15 cellular contexts compared by ENCODE assay signal in the genomic region with DNA sequence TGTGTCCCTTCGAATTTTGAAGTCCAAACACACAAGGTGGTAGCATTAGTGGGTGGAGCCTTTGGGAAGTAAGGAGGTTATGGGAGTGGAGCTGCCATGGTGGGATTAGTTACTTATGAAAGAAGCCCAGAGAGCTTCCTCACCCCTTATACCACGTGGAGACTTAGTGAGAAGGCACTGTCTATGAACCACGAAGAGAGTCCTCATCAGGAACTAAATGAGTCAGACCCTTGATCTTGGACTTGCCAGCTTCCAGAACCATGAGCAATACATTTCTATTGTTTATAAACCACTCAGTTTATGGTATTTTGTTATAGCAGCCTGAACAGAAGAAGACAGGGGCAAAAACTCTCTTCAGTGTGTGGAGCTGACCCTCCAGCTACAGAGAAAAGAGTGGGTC.
"Had no signal": no experiment of that assay in that cellular context is flagged by ENCODE, and none has a peak within 500 bp of the region (broad histone marks: within the 10 kb centered on the region; RNA-seq: fewer than 3 reads in every experiment).

No MANE protein-coding gene starts in this region.

- H3K27ac ChIP-seq: esophagus squamous epithelium, parathyroid adenoma, sigmoid colon had no signal

- H3K4me1 ChIP-seq: parathyroid adenoma, sigmoid colon had no signal

- H3K27ac Mint-ChIP-seq: activated CD4-positive, alpha-beta memory T cell treated with anti-CD3 and anti-CD28 coated beads for 36 hours; activated CD4-positive, alpha-beta T cell treated with anti-CD3 and anti-CD28 coated beads for 36 hours; stimulated activated effector memory CD8-positive, alpha-beta T cell treated with anti-CD3 and anti-CD28 coated beads, Interleukin-12 subunit alpha, Interleukin-12 subunit beta, amount 100 ng/mL, for 72 hours; T-helper 2 cell treated with Interferon-gamma antibody and Interleukin-4, amounts not matched to agents 5 μg/mL and 100 μg/mL, for 36 hours; WTC11 had no signal

- H3K36me3 Mint-ChIP-seq: activated CD4-positive, alpha-beta memory T cell treated with anti-CD3 and anti-CD28 coated beads for 36 hours; stimulated activated effector memory CD8-positive, alpha-beta T cell treated with anti-CD3 and anti-CD28 coated beads, Interleukin-12 subunit alpha, Interleukin-12 subunit beta, amount 100 ng/mL, for 72 hours had no signal

- H3K4me3 Mint-ChIP-seq: activated CD4-positive, alpha-beta memory T cell treated with anti-CD3 and anti-CD28 coated beads for 36 hours; activated CD4-positive, alpha-beta T cell treated with anti-CD3 and anti-CD28 coated beads for 36 hours; nephron; stimulated activated effector memory CD8-positive, alpha-beta T cell treated with anti-CD3 and anti-CD28 coated beads, Interleukin-12 subunit alpha, Interleukin-12 subunit beta, amount 100 ng/mL, for 72 hours; T-helper 2 cell treated with Interferon-gamma antibody and Interleukin-4, amounts not matched to agents 5 μg/mL and 100 μg/mL, for 36 hours; WTC11 had no signal

- H3K4me3 ChIP-seq: esophagus squamous epithelium, lung, sigmoid colon had no signal

- H3K4me1 Mint-ChIP-seq: activated CD4-positive, alpha-beta T cell treated with anti-CD3 and anti-CD28 coated beads for 36 hours; stimulated activated effector memory CD8-positive, alpha-beta T cell treated with anti-CD3 and anti-CD28 coated beads, Interleukin-12 subunit alpha, Interleukin-12 subunit beta, amount 100 ng/mL, for 72 hours; WTC11 had no signal

- H3K9me3 Mint-ChIP-seq: T-helper 2 cell treated with Interferon-gamma antibody and Interleukin-4, amounts not matched to agents 5 μg/mL and 100 μg/mL, for 36 hours had no signal

- DNase-seq: activated CD4-positive, alpha-beta memory T cell treated with anti-CD3 and anti-CD28 coated beads for 36 hours; activated CD4-positive, alpha-beta T cell treated with anti-CD3 and anti-CD28 coated beads for 36 hours; activated naive CD4-positive, alpha-beta T cell treated with Interleukin-2 at 50 U/mL for 16 hours; dermis blood vessel endothelial cell; effector memory CD4-positive, alpha-beta T cell; esophagus squamous epithelium; sigmoid colon; stimulated activated CD4-positive, alpha-beta T cell treated with anti-CD3 and anti-CD28 coated beads, Interleukin-4, amount 100 ng/mL, for 24 hours had no signal

- ATAC-seq: activated CD4-positive, alpha-beta T cell treated with anti-CD3 and anti-CD28 coated beads for 36 hours; left lobe of liver; stimulated activated effector memory CD8-positive, alpha-beta T cell treated with anti-CD3 and anti-CD28 coated beads, Interleukin-12 subunit alpha, Interleukin-12 subunit beta, amount 100 ng/mL, for 72 hours; WTC11 had no signal

- H3K36me3 ChIP-seq: esophagus squamous epithelium, sigmoid colon had no signal
